ENCODE assay signal across 8 cellular contexts in genomic region chrX:101595739-101596419, GRCh38. TPM values are rescaled to one million over a fixed set of nuclear protein-coding genes. Genes with fewer than 3 reads are reported as not detected.
DNase-seq lines count a peak whose midpoint lies in the region; TF ChIP-seq lines count a peak whose summit lies in the region.

No MANE protein-coding gene starts in this region.

- H3K27me3 Mint-ChIP-seq in HFFc6 (ENCODE audit: insufficient read depth): peaks cover 7% of the 10 kb centered on the region

- H3K4me2 ChIP-seq in Loucy (ENCODE audit: low read depth, low read length, poor library complexity, severe bottlenecking): no peak overlapping the region

- no peaks in the 10 kb centered on the region for H3K4me1 ChIP-seq in Loucy (ENCODE audit: insufficient read depth, low read length, poor library complexity, severe bottlenecking)

- H3K9me2 ChIP-seq in Loucy (replicated peaks; ENCODE audit: low read depth, low read length): no peaks in the 10 kb centered on the region

- H3K27me3 ChIP-seq in Loucy (ENCODE audit: insufficient read depth, low read length, poor library complexity, severe bottlenecking): no peaks in the 10 kb centered on the region

- TF ChIP-seq CTCF in GM12875 (IDR thresholded peaks at IDR 0.05; ENCODE audit: borderline replicate concordance, insufficient read depth, low read depth, low read length) (peak; percentile 45; the same call in 1 of the 2 replicates), HFFc6 (IDR thresholded peaks at IDR 0.05) (peak; percentile 81), Loucy (conservative IDR thresholded peaks at IDR 0.05; ENCODE audit: low read length) (peak; percentile 69)

- peak overlapping the region; percentile 84; the same call in 1 of the 2 replicates for H2AFZ ChIP-seq in Loucy (ENCODE audit: low read length)

- H3K27ac Mint-ChIP-seq in HFFc6: no peak overlapping the region

- no peaks in the 10 kb centered on the region for H3K36me3 ChIP-seq in Loucy (ENCODE audit: insufficient read depth, low read length)

- no peaks in the 10 kb centered on the region for H3K9me3 Mint-ChIP-seq in HFFc6

- no peaks in the 10 kb centered on the region for H3K36me3 Mint-ChIP-seq in HFFc6 (ENCODE audit: low read depth)

- H3K4me3 ChIP-seq in GM12875 (ENCODE audit: low read depth, low read length) (no peak overlapping the region), Loucy (ENCODE audit: low read length, poor library complexity, severe bottlenecking) (no peak overlapping the region)

- peak; percentile 29 to 60 for DNase-seq in AML-193 (lab: John Stamatoyannopoulos, UW)
- DNase-seq in HFFc6: peak; percentile 79
- DNase-seq in SK-N-DZ (ENCODE audit: low spot score): peak; percentile 43
- DNase-seq in ecto neural progenitor cell (ENCODE audit: low spot score): peak; percentile 37
- peak; percentile 58 to 73 for DNase-seq in lung microvascular endothelial cell (ENCODE audit: low read depth in 2 of 2)
- no peak for DNase-seq in posterior vena cava (ENCODE audit: low spot score)

- no peaks in the 10 kb centered on the region for H3F3A ChIP-seq in Loucy (ENCODE audit: low read depth)

- no peak overlapping the region for H3K9ac ChIP-seq in Loucy (ENCODE audit: low read depth, low read length, poor library complexity, severe bottlenecking)

- no peaks in the 10 kb centered on the region for H3K9me3 ChIP-seq in Loucy (ENCODE audit: insufficient read depth, low read depth, low read length)

- intact Hi-C loops in posterior vena cava (cut with DNase I): no loop called here

- H4K20me1 ChIP-seq in Loucy (ENCODE audit: insufficient read depth, low read length, poor library complexity, severe bottlenecking): no peaks in the 10 kb centered on the region

- H3K79me2 ChIP-seq in Loucy (ENCODE audit: insufficient read depth, low read length): no peaks in the 10 kb centered on the region

- no peak overlapping the region for H3K4me3 Mint-ChIP-seq in HFFc6

- H3K4me1 Mint-ChIP-seq in HFFc6 (ENCODE audit: low read depth): no peaks in the 10 kb centered on the region

RNA-seq across cellular contexts. Expression of gene ARMCX6, which starts 21.9 kb away (rescaled TPM):
- total RNA-seq in HFFc6 (2021; fragmentation: NEBNext Ultra II Directional; extraction: Animal tissue kit (Norgen Biotek cat#: 25700)): 100 to 1,000 TPM in 1 of 6 experiments, 10 to 100 TPM in 5; 79.5 to 101 (median 83.7) TPM
- 18.9 and 32.4 TPM in 2 replicates for polyA plus RNA-seq in SK-N-DZ (2014; cell fraction: cytosol; rRNA removed)
- polyA plus RNA-seq in SK-N-DZ (2014; cell fraction: nucleus; rRNA removed): 46.8 and 52.7 TPM in 2 replicates
- 28.1 and 30.4 TPM in 2 replicates for total RNA-seq in lung microvascular endothelial cell
- total RNA-seq in posterior vena cava: 10 to 100 TPM; 34.9 to 37.8 TPM

RNA-seq across cellular contexts. Expression of gene ARMCX3, which starts 27.1 kb away (rescaled TPM):
- total RNA-seq in HFFc6 (2021; fragmentation: NEBNext Ultra II Directional; extraction: Animal tissue kit (Norgen Biotek cat#: 25700)): 100 to 1,000 TPM in 2 of 6 experiments, 10 to 100 TPM in 4; 60.8 to 108 (median 63.2) TPM
- 22.7 and 32.8 TPM in 2 replicates for polyA plus RNA-seq in SK-N-DZ (2014; cell fraction: cytosol; rRNA removed)
- 22.5 and 34.0 TPM in 2 replicates for polyA plus RNA-seq in SK-N-DZ (2014; cell fraction: nucleus; rRNA removed)
- total RNA-seq in lung microvascular endothelial cell: 46.4 and 65.5 TPM in 2 replicates
- total RNA-seq in posterior vena cava: 10 to 100 TPM; 58.9 to 65.1 TPM

RNA-seq across cellular contexts. Expression of gene ARMCX1, which starts 45.5 kb away (rescaled TPM):
- 10 to 100 TPM; 32.0 to 36.6 (median 33.7) TPM for total RNA-seq in HFFc6 (2021; fragmentation: NEBNext Ultra II Directional; extraction: Animal tissue kit (Norgen Biotek cat#: 25700))
- polyA plus RNA-seq in SK-N-DZ (2014; cell fraction: cytosol; rRNA removed): 6.4 and 9.2 TPM in 2 replicates
- 3.7 and 5.4 TPM in 2 replicates for polyA plus RNA-seq in SK-N-DZ (2014; cell fraction: nucleus; rRNA removed)
- total RNA-seq in lung microvascular endothelial cell (39.7 and 55.2 TPM in 2 replicates), posterior vena cava (10 to 100 TPM; 28.8 to 34.0 TPM)
